ENCODE assay signal across 30 cellular contexts in genomic region chr6:69843189-69843588, GRCh38. TPM values are rescaled to one million over a fixed set of nuclear protein-coding genes. Genes with fewer than 3 reads are reported as not detected.
"Had no signal": no experiment of that assay in that cellular context is flagged by ENCODE, and none has a peak within 500 bp of the region (broad histone marks: within the 10 kb centered on the region; RNA-seq: fewer than 3 reads in every experiment).

No MANE protein-coding gene starts in this region.

- H3K4me1 Mint-ChIP-seq: nephron progenitor cell; stimulated activated effector memory CD8-positive, alpha-beta T cell treated with anti-CD3 and anti-CD28 coated beads, Interleukin-12 subunit alpha, Interleukin-12 subunit beta, amount 100 ng/mL, for 72 hours had no signal

- H3K36me3 ChIP-seq: gastroesophageal sphincter, heart left ventricle, left lung, prostate gland, sigmoid colon, thyroid gland, vagina had no signal

- H3K4me3 Mint-ChIP-seq: naive thymus-derived CD8-positive, alpha-beta T cell; nephron progenitor cell; stimulated activated effector memory CD8-positive, alpha-beta T cell treated with anti-CD3 and anti-CD28 coated beads, Interleukin-12 subunit alpha, Interleukin-12 subunit beta, amount 100 ng/mL, for 72 hours had no signal

- ATAC-seq: esophagus mucosa; gastroesophageal sphincter; heart left ventricle; left cardiac atrium; left lung; naive thymus-derived CD8-positive, alpha-beta T cell; right cardiac atrium; stimulated activated effector memory CD8-positive, alpha-beta T cell treated with anti-CD3 and anti-CD28 coated beads, Interleukin-12 subunit alpha, Interleukin-12 subunit beta, amount 100 ng/mL, for 72 hours; stimulated activated naive CD8-positive, alpha-beta T cell treated with anti-CD3 and anti-CD28 coated beads, Interleukin-15, Interleukin-2, amounts not matched to agents 100 U/mL and 50 U/mL, for 24 hours had no signal

- H3K27ac Mint-ChIP-seq: naive thymus-derived CD8-positive, alpha-beta T cell; nephron progenitor cell; stimulated activated effector memory CD8-positive, alpha-beta T cell treated with anti-CD3 and anti-CD28 coated beads, Interleukin-12 subunit alpha, Interleukin-12 subunit beta, amount 100 ng/mL, for 72 hours had no signal

- H3K4me1 ChIP-seq: left lung, prostate gland, sigmoid colon, thyroid gland, vagina had no signal

- H3K36me3 Mint-ChIP-seq: naive thymus-derived CD8-positive, alpha-beta T cell; stimulated activated effector memory CD8-positive, alpha-beta T cell treated with anti-CD3 and anti-CD28 coated beads, Interleukin-12 subunit alpha, Interleukin-12 subunit beta, amount 100 ng/mL, for 72 hours had no signal

- H3K9me3 ChIP-seq: gastroesophageal sphincter, heart left ventricle, left lung, prostate gland, sigmoid colon, thyroid gland, vagina had no signal

- H3K9me3 Mint-ChIP-seq: naive thymus-derived CD8-positive, alpha-beta T cell; nephron progenitor cell; stimulated activated effector memory CD8-positive, alpha-beta T cell treated with anti-CD3 and anti-CD28 coated beads, Interleukin-12 subunit alpha, Interleukin-12 subunit beta, amount 100 ng/mL, for 72 hours had no signal

- H3K27ac ChIP-seq: dorsolateral prefrontal cortex, epithelial cell of prostate, gastroesophageal sphincter, heart left ventricle, left lung, prostate gland, sigmoid colon, thyroid gland, vagina had no signal

- DNase-seq: cortex of kidney; dorsolateral prefrontal cortex; effector CD4-positive, alpha-beta T cell; foreskin fibroblast; heart left ventricle; hippocampal formation; left cardiac atrium; left lung; mesendoderm; midbrain; naive thymus-derived CD8-positive, alpha-beta T cell; nephron progenitor cell; nucleus accumbens; right cardiac atrium; sigmoid colon; stimulated activated CD4-positive, alpha-beta T cell treated with anti-CD3 and anti-CD28 coated beads, Interleukin-2, amount 100 ng/mL, for 24 hours; stimulated activated CD4-positive, alpha-beta T cell treated with anti-CD3 and anti-CD28 coated beads, Interleukin-4, amount 100 ng/mL, for 24 hours; stimulated activated naive CD8-positive, alpha-beta T cell treated with anti-CD3 and anti-CD28 coated beads, Interleukin-15, Interleukin-2, amounts not matched to agents 100 U/mL and 50 U/mL, for 24 hours; thyroid gland; trophoblast cell had no signal

- H3K4me3 ChIP-seq: dorsolateral prefrontal cortex, gastroesophageal sphincter, heart left ventricle, left lung, prostate gland, sigmoid colon, thyroid gland, vagina had no signal

- H3K27me3 ChIP-seq: dorsolateral prefrontal cortex, gastroesophageal sphincter, sigmoid colon, thyroid gland, vagina had no signal

RNA-seq across cellular contexts. Expression of gene COL19A1, which starts 23.2 kb away (rescaled TPM):
- total RNA-seq: kidney epithelial cell, lung microvascular endothelial cell, osteocyte, subcutaneous adipose tissue, thyroid gland had no signal
